Comparison of ENCODE assay signal across 16 cellular contexts in the genomic region with DNA sequence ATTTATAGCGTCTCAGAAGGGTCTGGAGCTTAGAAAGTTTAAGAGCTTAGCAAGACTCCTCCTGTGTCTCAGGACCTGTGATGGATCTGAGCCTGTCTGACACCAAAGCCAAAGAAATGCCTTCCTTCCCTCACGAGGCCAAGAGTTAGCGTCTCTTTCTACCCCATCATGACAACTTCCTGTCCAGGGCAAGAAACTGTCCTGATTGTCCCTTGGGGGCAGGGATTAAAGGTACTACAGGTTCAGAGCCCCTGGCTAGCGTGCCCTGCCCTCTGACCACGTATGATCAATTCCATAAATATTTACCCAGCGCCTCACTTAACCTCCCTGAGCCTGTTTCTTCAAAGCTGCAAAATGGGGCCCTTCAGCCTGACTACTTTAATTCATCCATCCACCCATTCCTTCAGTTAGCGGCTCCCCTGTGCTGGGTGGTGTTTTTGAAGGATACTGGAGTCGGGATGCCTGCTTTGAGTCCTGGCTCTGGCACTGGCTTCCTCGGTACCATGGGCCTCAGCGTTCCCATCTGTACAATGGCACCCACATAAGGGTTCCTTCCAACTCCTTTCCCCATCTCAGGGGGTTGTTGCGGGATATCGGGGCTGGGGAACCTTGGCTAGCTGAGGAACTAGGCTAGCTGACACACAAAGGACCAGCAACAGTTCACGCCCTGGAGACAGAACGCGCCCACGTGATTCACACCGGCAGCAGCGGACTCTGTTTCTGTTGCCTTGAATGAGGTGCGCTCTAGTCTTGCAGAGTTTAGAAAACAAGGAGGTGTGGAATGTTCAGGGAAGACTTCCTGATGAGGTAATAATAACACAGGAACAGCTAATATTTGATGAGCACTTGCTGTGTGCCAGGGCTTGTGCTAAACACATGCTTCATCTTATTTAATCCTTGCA. TPM values are rescaled to one million over a fixed set of nuclear protein-coding genes. Genes with fewer than 3 reads are reported as not detected.
DNase-seq lines count a peak whose midpoint lies in the region; ATAC-seq and TF ChIP-seq lines count a peak whose summit lies in the region.
"Had no signal": no experiment of that assay in that cellular context is flagged by ENCODE, and none has a peak within 500 bp of the region (broad histone marks: within the 10 kb centered on the region; RNA-seq: fewer than 3 reads in every experiment).

No MANE protein-coding gene starts in this region.

- no peaks in the 10 kb centered on the region for H3K36me3 Mint-ChIP-seq in stimulated activated naive B cell treated with anti-CD40 and anti-IgM and Interleukin-4, amounts not matched to agents 10 μg/mL and 1 μg/mL and 100 μg/mL, for 72 hours
- peaks cover 0 to 3% (median 0%) of the 10 kb centered on the region in 3 donors for H3K36me3 Mint-ChIP-seq in immature natural killer cell
- H3K36me3 Mint-ChIP-seq: activated CD8-positive, alpha-beta memory T cell treated with anti-CD3 and anti-CD28 coated beads, Interleukin-2, amount 10 ng/mL, durations not matched to agents 7 days and 5 days; activated naive CD4-positive, alpha-beta T cell treated with anti-CD3 and anti-CD28 coated beads, Interleukin-2, amount 50 U/mL, for 72 hours; CD4-positive, CD25-positive, alpha-beta regulatory T cell had no signal

- H3K27ac Mint-ChIP-seq in stimulated activated naive B cell treated with anti-CD40 and anti-IgM and Interleukin-4, amounts not matched to agents 10 μg/mL and 1 μg/mL and 100 μg/mL, for 72 hours: peak overlapping the region; percentile 14
- no peak overlapping the region for H3K27ac Mint-ChIP-seq in immature natural killer cell
- H3K27ac Mint-ChIP-seq: activated CD8-positive, alpha-beta memory T cell treated with anti-CD3 and anti-CD28 coated beads, Interleukin-2, amount 10 ng/mL, durations not matched to agents 7 days and 5 days; activated naive CD4-positive, alpha-beta T cell treated with anti-CD3 and anti-CD28 coated beads, Interleukin-2, amount 50 U/mL, for 72 hours; CD4-positive, CD25-positive, alpha-beta regulatory T cell had no signal

- peaks cover 10% of the 10 kb centered on the region for H3K4me1 ChIP-seq in HEK293 (ENCODE audit: control insufficient read depth, insufficient read depth, low read length)
- H3K4me1 ChIP-seq in lower lobe of right lung: peaks cover 84% of the 10 kb centered on the region

- TF ChIP-seq CTCF in HEK293 (tag by site-specific recombination; IDR thresholded peaks at IDR 0.05): no peak
- no peak for TF ChIP-seq CTCF in lower lobe of right lung (IDR thresholded peaks at IDR 0.05)

- peaks cover 46 to 56% of the 10 kb centered on the region in 2 donors for H3K27me3 Mint-ChIP-seq in stimulated activated naive B cell treated with anti-CD40 and anti-IgM and Interleukin-4, amounts not matched to agents 10 μg/mL and 1 μg/mL and 100 μg/mL, for 72 hours
- H3K27me3 Mint-ChIP-seq in immature natural killer cell (ENCODE audit: low read depth in 3 of 3): peaks cover 2 to 9% (median 5%) of the 10 kb centered on the region in 3 donors
- H3K27me3 Mint-ChIP-seq: activated CD8-positive, alpha-beta memory T cell treated with anti-CD3 and anti-CD28 coated beads, Interleukin-2, amount 10 ng/mL, durations not matched to agents 7 days and 5 days had no signal

- peak; percentile 32 to 47 for ATAC-seq in lower lobe of right lung
- no peak for ATAC-seq in stimulated activated naive B cell treated with anti-CD40 and anti-IgM and Interleukin-4, amounts not matched to agents 10 μg/mL and 1 μg/mL and 100 μg/mL, for 72 hours (replicated peaks)
- ATAC-seq: activated CD8-positive, alpha-beta memory T cell treated with anti-CD3 and anti-CD28 coated beads, Interleukin-2, amount 10 ng/mL, durations not matched to agents 7 days and 5 days; activated naive CD4-positive, alpha-beta T cell treated with anti-CD3 and anti-CD28 coated beads, Interleukin-2, amount 50 U/mL, for 72 hours had no signal

- no peak overlapping the region for H3K4me3 Mint-ChIP-seq in stimulated activated naive B cell treated with anti-CD40 and anti-IgM and Interleukin-4, amounts not matched to agents 10 μg/mL and 1 μg/mL and 100 μg/mL, for 72 hours
- no peak overlapping the region for H3K4me3 Mint-ChIP-seq in immature natural killer cell
- H3K4me3 Mint-ChIP-seq: activated CD8-positive, alpha-beta memory T cell treated with anti-CD3 and anti-CD28 coated beads, Interleukin-2, amount 10 ng/mL, durations not matched to agents 7 days and 5 days; CD4-positive, CD25-positive, alpha-beta regulatory T cell had no signal

- H3K9me3 ChIP-seq in HEK293 (ENCODE audit: control insufficient read depth, insufficient read depth, low read depth, low read length) (no peaks in the 10 kb centered on the region), lower lobe of right lung (no peaks in the 10 kb centered on the region)
- H3K9me3 ChIP-seq: pancreas had no signal

- POLR2A ChIA-PET in HEK293 (lab: Yijun Ruan, JAX): interaction anchor here (1.0 kb wide), 1 partner anchor 12 kb away, joined by 3 read pairs; no protein-coding TSS in a partner anchor

- H3K4me1 Mint-ChIP-seq in stimulated activated naive B cell treated with anti-CD40 and anti-IgM and Interleukin-4, amounts not matched to agents 10 μg/mL and 1 μg/mL and 100 μg/mL, for 72 hours: peaks cover 0 to 3% of the 10 kb centered on the region in 2 donors
- H3K4me1 Mint-ChIP-seq in immature natural killer cell: no peaks in the 10 kb centered on the region
- H3K4me1 Mint-ChIP-seq: activated CD8-positive, alpha-beta memory T cell treated with anti-CD3 and anti-CD28 coated beads, Interleukin-2, amount 10 ng/mL, durations not matched to agents 7 days and 5 days had no signal

- no peaks in the 10 kb centered on the region for H3K9me3 Mint-ChIP-seq in stimulated activated naive B cell treated with anti-CD40 and anti-IgM and Interleukin-4, amounts not matched to agents 10 μg/mL and 1 μg/mL and 100 μg/mL, for 72 hours
- no peaks in the 10 kb centered on the region for H3K9me3 Mint-ChIP-seq in immature natural killer cell
- H3K9me3 Mint-ChIP-seq: activated naive CD4-positive, alpha-beta T cell treated with anti-CD3 and anti-CD28 coated beads, Interleukin-2, amount 50 U/mL, for 72 hours; CD4-positive, CD25-positive, alpha-beta regulatory T cell had no signal

- peak; percentile 49 for DNase-seq in cerebellar cortex (ENCODE audit: low spot score)
- DNase-seq in lower lobe of right lung: peak; percentile 79
- no peak for DNase-seq in stimulated activated naive B cell treated with anti-CD40 and anti-IgM and Interleukin-4, amounts not matched to agents 10 μg/mL and 1 μg/mL and 100 μg/mL, for 72 hours
- DNase-seq in immature natural killer cell: no peak
- DNase-seq in NCI-H82 treated with DMSO at 0.1 percent for 48 hours (lab: John Stamatoyannopoulos, UW; ENCODE audit: unreplicated experiment): no peak
- DNase-seq in NOMO-1 treated with DMSO at 0.1 percent for 48 hours (lab: John Stamatoyannopoulos, UW; ENCODE audit: unreplicated experiment): no peak
- DNase-seq in hippocampal formation (lab: John Stamatoyannopoulos, UW): no peak
- DNase-seq: activated CD8-positive, alpha-beta memory T cell treated with anti-CD3 and anti-CD28 coated beads, Interleukin-2, amount 10 ng/mL, durations not matched to agents 7 days and 5 days; CD4-positive, CD25-positive, alpha-beta regulatory T cell; NCI-H1092; NCI-H2227 treated with DMSO at 0.1 percent for 48 hours; pancreas; RPMI8226; stimulated activated naive CD4-positive, alpha-beta T cell had no signal

- H3K27ac ChIP-seq in HEK293 (ENCODE audit: extremely low read depth, low read depth, low read length) (no peak overlapping the region), lower lobe of right lung (peak overlapping the region; percentile 49)

- H3K36me3 ChIP-seq in HEK293 (ENCODE audit: control insufficient read depth in 2 of 2, insufficient read depth in 1 of 2, low read length in 2 of 2): no peaks in the 10 kb centered on the region
- no peaks in the 10 kb centered on the region for H3K36me3 ChIP-seq in lower lobe of right lung
- H3K36me3 ChIP-seq: pancreas had no signal

- intact Hi-C loops in lower lobe of right lung (cut with DNase I): no loop called here

- H3K27me3 ChIP-seq in lower lobe of right lung (ENCODE audit: low read depth): no peaks in the 10 kb centered on the region
- H3K27me3 ChIP-seq: pancreas had no signal

- H3K4me3 ChIP-seq in HEK293 (ENCODE audit: low read depth, low read length) (no peak overlapping the region), lower lobe of right lung (no peak overlapping the region)
- H3K4me3 ChIP-seq: pancreas had no signal

- CTCF ChIA-PET in HEK293 (lab: Yijun Ruan, JAX): interaction anchor here (0.7 to 1.7 kb wide), 5 partner anchors 96 to 140 kb away, joined by 3 to 6 read pairs (median 4); no protein-coding TSS in a partner anchor

TF ChIP-seq in HEK293, 187 proteins besides CTCF, POLR2A, EP300 and RAD21:
- TF ChIP-seq, protein P1, sequence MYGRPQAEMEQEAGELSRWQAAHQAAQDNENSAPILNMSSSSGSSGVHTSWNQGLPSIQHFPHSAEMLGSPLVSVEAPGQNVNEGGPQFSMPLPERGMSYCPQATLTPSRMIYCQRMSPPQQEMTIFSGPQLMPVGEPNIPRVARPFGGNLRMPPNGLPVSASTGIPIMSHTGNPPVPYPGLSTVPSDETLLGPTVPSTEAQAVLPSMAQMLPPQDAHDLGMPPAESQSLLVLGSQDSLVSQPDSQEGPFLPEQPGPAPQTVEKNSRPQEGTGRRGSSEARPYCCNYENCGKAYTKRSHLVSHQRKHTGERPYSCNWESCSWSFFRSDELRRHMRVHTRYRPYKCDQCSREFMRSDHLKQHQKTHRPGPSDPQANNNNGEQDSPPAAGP (tag by site-specific recombination; IDR thresholded peaks at IDR 0.05): no peak
- TF ChIP-seq ZNF600 (tag by site-specific recombination; IDR thresholded peaks at IDR 0.05): 0 out of 2 replicates have a peak, but pooled peaks have one; percentile 22

RNA-seq across cellular contexts. Expression of a gene that starts 23.0 kb away (rescaled TPM):
- 20.4 TPM for total RNA-seq in lower lobe of right lung
- not detected for polyA plus RNA-seq in immature natural killer cell
- total RNA-seq: activated CD8-positive, alpha-beta memory T cell treated with anti-CD3 and anti-CD28 coated beads, Interleukin-2, amount 10 ng/mL, durations not matched to agents 7 days and 5 days; CD4-positive, CD25-positive, alpha-beta regulatory T cell had no signal
- polyA plus RNA-seq: CD4-positive, CD25-positive, alpha-beta regulatory T cell had no signal

RNA-seq across cellular contexts. Expression of a gene that starts 33.6 kb away (rescaled TPM):
- 15.6 TPM for total RNA-seq in lower lobe of right lung
- polyA plus RNA-seq in immature natural killer cell: 10 to 100 TPM in 2 of 3 donors, 1 to 10 TPM in 1; 6.1 to 14.3 (median 14.0) TPM

RNA-seq across cellular contexts. Expression of a gene that starts 58.1 kb away (rescaled TPM):
- total RNA-seq in lower lobe of right lung: 9.1 TPM
- 1 to 10 TPM; 1.2 to 3.8 (median 1.8) TPM for polyA plus RNA-seq in immature natural killer cell

Comparison
In these comparisons a context has a peak if more than half of its experiments do, and no peak if none do; other contexts are left out.
1. DNase-seq: peak in cerebellar cortex (single experiment) and lower lobe of right lung (single experiment); none in stimulated activated naive B cell treated with anti-CD40 and anti-IgM and Interleukin-4, amounts not matched to agents 10 μg/mL and 1 μg/mL and 100 μg/mL, for 72 hours (single experiment), immature natural killer cell (0 of 3), NCI-H82 treated with DMSO at 0.1 percent for 48 hours (single experiment), NOMO-1 treated with DMSO at 0.1 percent for 48 hours (single experiment) and hippocampal formation (0 of 2).
2. ATAC-seq: peak in lower lobe of right lung (2 of 2); none in stimulated activated naive B cell treated with anti-CD40 and anti-IgM and Interleukin-4, amounts not matched to agents 10 μg/mL and 1 μg/mL and 100 μg/mL, for 72 hours (0 of 2).